ENCODE assay signal across 23 cellular contexts in genomic region chr6:67811239-67812037, GRCh38.
DNase-seq lines count a peak whose midpoint lies in the region; ATAC-seq, FAIRE-seq and TF ChIP-seq lines count a peak whose summit lies in the region.
"Had no signal": no experiment of that assay in that cellular context is flagged by ENCODE, and none has a peak within 500 bp of the region (broad histone marks: within the 10 kb centered on the region; RNA-seq: fewer than 3 reads in every experiment).

No MANE protein-coding gene starts in this region.

- H3K36me3 Mint-ChIP-seq in glutamatergic neuron (ENCODE audit: unreplicated experiment), result peaks cover 7% of the 10 kb centered on the region
- H3K36me3 Mint-ChIP-seq: CD4-positive, CD25-positive, alpha-beta regulatory T cell; CD8-positive, alpha-beta memory T cell; IgD-negative memory B cell had no signal

- H3K9me2 ChIP-seq in SU-DHL-6 (replicated peaks; ENCODE audit: insufficient read depth, low read length), result no peaks in the 10 kb centered on the region

- no peak for ATAC-seq in GM21737 (IDR thresholded peaks at IDR 0.05; ENCODE audit: unreplicated experiment)
- ATAC-seq: HCT116 had no signal

- H3K36me3 ChIP-seq in SU-DHL-6 (ENCODE audit: low read length), result no peaks in the 10 kb centered on the region
- H3K36me3 ChIP-seq in HAP-1 (replicated peaks), result no peaks in the 10 kb centered on the region
- H3K36me3 ChIP-seq: BE2C had no signal

- no peak overlapping the region for H3K4me3 Mint-ChIP-seq in glutamatergic neuron (ENCODE audit: unreplicated experiment)
- H3K4me3 Mint-ChIP-seq: CD4-positive, CD25-positive, alpha-beta regulatory T cell; CD8-positive, alpha-beta memory T cell; HFFc6; IgD-negative memory B cell had no signal

- no peak overlapping the region for H3K9ac ChIP-seq in SU-DHL-6 (ENCODE audit: low read length)

- no peaks in the 10 kb centered on the region for H3F3A ChIP-seq in SU-DHL-6 (ENCODE audit: insufficient read depth)

- H3K4me1 ChIP-seq in HAP-1, result no peaks in the 10 kb centered on the region
- H3K4me1 ChIP-seq: BE2C had no signal

- no peaks in the 10 kb centered on the region for H3K27me3 ChIP-seq in SU-DHL-6 (ENCODE audit: low read length)
- H3K27me3 ChIP-seq in HAP-1 (ENCODE audit: low read depth), result no peaks in the 10 kb centered on the region
- H3K27me3 ChIP-seq: BE2C had no signal

- TF ChIP-seq CTCF in SU-DHL-6 (IDR thresholded peaks at IDR 0.05; ENCODE audit: insufficient read depth, low read length, poor library complexity, severe bottlenecking), result no peak
- TF ChIP-seq CTCF in fibroblast of mammary gland (conservative IDR thresholded peaks at IDR 0.05; ENCODE audit: control insufficient read depth, insufficient read depth, low read depth, low read length), result no peak
- TF ChIP-seq CTCF in glutamatergic neuron (IDR thresholded peaks at IDR 0.05; ENCODE audit: partially characterized antibody, unreplicated experiment), result no peak

- H3K4me1 Mint-ChIP-seq in glutamatergic neuron (ENCODE audit: low read depth, unreplicated experiment), result no peaks in the 10 kb centered on the region
- H3K4me1 Mint-ChIP-seq: CD4-positive, CD25-positive, alpha-beta regulatory T cell; CD8-positive, alpha-beta memory T cell; IgD-negative memory B cell had no signal

- no peaks in the 10 kb centered on the region for H4K20me1 ChIP-seq in SU-DHL-6 (ENCODE audit: low read depth, low read length)

- peak; percentile 25 for DNase-seq in H4 (ENCODE audit: low spot score)
- DNase-seq in fibroblast of mammary gland (ENCODE audit: low read depth), result peak; percentile 5
- DNase-seq in HAP-1 (ENCODE audit: low spot score in 2 of 2), result no peak
- no peak for DNase-seq in glutamatergic neuron
- DNase-seq: ACHN; BE2C; C1 segment of cervical spinal cord; CD4-positive, CD25-positive, alpha-beta regulatory T cell; CD8-positive, alpha-beta memory T cell; COR-L47; DMS 273 treated with DMSO at 0.1 percent for 48 hours; DMS53; HFFc6; KG1 had no signal

- peak overlapping the region; percentile 22 for H2AFZ ChIP-seq in SU-DHL-6 (ENCODE audit: low read depth, low read length, severe bottlenecking)

- no peak overlapping the region for H3K4me3 ChIP-seq in SU-DHL-6 (ENCODE audit: insufficient read depth, low read length, poor library complexity, severe bottlenecking)
- no peak overlapping the region for H3K4me3 ChIP-seq in fibroblast of mammary gland (ENCODE audit: control insufficient read depth, low read depth, low read length)
- no peak overlapping the region for H3K4me3 ChIP-seq in HAP-1

- no peak overlapping the region for H3K4me2 ChIP-seq in SU-DHL-6 (ENCODE audit: low read depth, low read length, poor library complexity, severe bottlenecking)

- peaks cover 2% of the 10 kb centered on the region for H3K9me3 Mint-ChIP-seq in glutamatergic neuron (ENCODE audit: unreplicated experiment)

- peak; percentile 32 for FAIRE-seq in A204.1 (lab: Jason Lieb, UNC)
- FAIRE-seq: G401.6, GM12891, GM19239 had no signal

- peaks cover 3% of the 10 kb centered on the region for H3K27me3 Mint-ChIP-seq in glutamatergic neuron (ENCODE audit: unreplicated experiment)
- H3K27me3 Mint-ChIP-seq: CD4-positive, CD25-positive, alpha-beta regulatory T cell; CD8-positive, alpha-beta memory T cell; IgD-negative memory B cell had no signal

- no peak overlapping the region for H3K27ac Mint-ChIP-seq in glutamatergic neuron (ENCODE audit: unreplicated experiment)
- H3K27ac Mint-ChIP-seq: CD4-positive, CD25-positive, alpha-beta regulatory T cell; CD8-positive, alpha-beta memory T cell; HFFc6; IgD-negative memory B cell had no signal

- no peaks in the 10 kb centered on the region for H3K79me2 ChIP-seq in SU-DHL-6 (ENCODE audit: insufficient read depth, low read length)

- H3K9me3 ChIP-seq in SU-DHL-6 (ENCODE audit: insufficient read depth, low read length) (peaks cover 27% of the 10 kb centered on the region; the same call in 1 of the 2 replicates), HAP-1 (no peaks in the 10 kb centered on the region; the same call in 1 of the 2 replicates)
- H3K9me3 ChIP-seq: BE2C had no signal

- H3K27ac ChIP-seq in SU-DHL-6 (ENCODE audit: low read depth, low read length), result no peak overlapping the region
- H3K27ac ChIP-seq: HL-60 had no signal

- in situ Hi-C loops in HAP-1 (cut with MboI; ENCODE audit: low sequenced_read_pairs), result no loop called here

Comparison
In these comparisons a context has a peak if more than half of its experiments do, and no peak if none do; other contexts are left out.
1. DNase-seq: peak in H4 (single experiment) and fibroblast of mammary gland (single experiment); none in HAP-1 (0 of 2) and glutamatergic neuron (single experiment).